ENCODE assay signal across 1 cellular context in the genomic region with DNA sequence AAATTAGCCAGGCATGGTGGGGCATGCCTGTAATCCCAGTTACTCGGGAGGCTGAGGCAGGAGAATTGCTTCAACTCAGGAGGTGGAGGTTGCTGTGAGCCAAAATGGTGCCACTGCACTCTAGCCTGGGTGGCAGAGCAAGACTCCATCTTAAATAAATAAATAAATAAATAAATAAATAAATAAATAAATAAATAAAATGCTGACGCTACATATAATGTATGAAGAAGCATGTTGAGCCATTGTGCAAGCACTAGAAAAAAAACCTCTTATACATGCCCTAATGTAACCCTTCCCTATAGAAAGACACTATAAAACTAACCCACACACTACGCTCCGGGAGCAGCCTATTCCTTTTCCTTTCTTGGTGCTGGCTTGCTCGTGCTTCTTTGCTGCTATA.
TF ChIP-seq lines count a peak whose summit lies in the region.

No MANE protein-coding gene starts in this region.

TF ChIP-seq in HEK293, 187 proteins besides CTCF, POLR2A, EP300 and RAD21 (continued from another document):
- peak; percentile 50 for TF ChIP-seq ZBTB11 (tag by site-specific recombination; conservative IDR thresholded peaks at IDR 0.05; ENCODE audit: low read depth)
- peak; percentile 45; the same call in 1 of the 2 replicates for TF ChIP-seq ZNF140 (tag by site-specific recombination; IDR thresholded peaks at IDR 0.05)
TF ChIP-seq in HEK293: peak in this region for 9; not testable (repeated sequence) for 178.
